ENCODE assay signal across 10 cellular contexts in genomic region chr1:225462429-225462713, GRCh38. TPM values are rescaled to one million over a fixed set of nuclear protein-coding genes. Genes with fewer than 3 reads are reported as not detected.
DNase-seq lines count a peak whose midpoint lies in the region; ATAC-seq and TF ChIP-seq lines count a peak whose summit lies in the region.
"Had no signal": no experiment of that assay in that cellular context is flagged by ENCODE, and none has a peak within 500 bp of the region (broad histone marks: within the 10 kb centered on the region; RNA-seq: fewer than 3 reads in every experiment).

No MANE protein-coding gene starts in this region.

- no peak for TF ChIP-seq POLR2A in heart left ventricle (IDR thresholded peaks at IDR 0.05)

- 39% methylated on average over 5 of the region's 5 CpGs for WGBS in right cardiac atrium
- WGBS in heart left ventricle, 4 donors, result 40 to 57% (median 49%) methylated on average over 5 of the region's 5 CpGs

- ATAC-seq in right cardiac atrium (no peak), heart left ventricle (no peak), left colon (no peak), HG02970 (IDR thresholded peaks at IDR 0.05; ENCODE audit: low FRiP score, unreplicated experiment) (no peak)
- no peak for ATAC-seq in stimulated activated naive CD8-positive, alpha-beta T cell treated with anti-CD3 and anti-CD28 coated beads, Interleukin-15, Interleukin-2, amounts not matched to agents 100 U/mL and 50 U/mL, for 24 hours

- no peak for TF ChIP-seq CTCF in heart left ventricle (IDR thresholded peaks at IDR 0.05)

- intact Hi-C loops in right cardiac atrium (cut with DNase I), result no loop called here
- intact Hi-C loops in heart left ventricle (cut with DNase I), result no loop called here
- intact Hi-C loops in left colon (cut with DNase I, micrococcal nuclease), result no loop called here

- H3K4me1 ChIP-seq in right cardiac atrium (ENCODE audit: control insufficient read depth, insufficient read depth, low read length) (peaks cover 3% of the 10 kb centered on the region), heart left ventricle (peaks cover 0 to 67% (median 20%) of the 10 kb centered on the region in 12 donors)

- no peaks in the 10 kb centered on the region for H3K36me3 ChIP-seq in heart left ventricle
- no peaks in the 10 kb centered on the region for H3K36me3 ChIP-seq in H7 (replicated peaks; ENCODE audit: control insufficient read depth, insufficient read depth, low read length)
- H3K36me3 ChIP-seq: thoracic aorta had no signal

- H3K4me3 ChIP-seq in right cardiac atrium (ENCODE audit: low read length) (no peak overlapping the region), heart left ventricle (no peak overlapping the region), H7 (ENCODE audit: insufficient read depth, low read depth, low read length) (no peak overlapping the region)
- H3K4me3 ChIP-seq: thoracic aorta had no signal

- DNase-seq in right cardiac atrium (peak in 2 of 3 donors; percentile 59 to 60), heart left ventricle (no peak), NCI-H2171 (lab: John Stamatoyannopoulos, UW) (peak; percentile 76), left colon (peak; percentile 23 to 44), H7 (no peak)
- DNase-seq in stimulated activated naive CD8-positive, alpha-beta T cell treated with anti-CD3 and anti-CD28 coated beads, Interleukin-15, Interleukin-2, amounts not matched to agents 100 U/mL and 50 U/mL, for 24 hours, result no peak
- DNase-seq: activated CD4-positive, alpha-beta T cell treated with anti-CD3 and anti-CD28 coated beads for 1 hour; activated T-cell treated with anti-CD3 and anti-CD28 coated beads, Interleukin-2, amount 50 U/mL, for 24 hours had no signal

- H3K27me3 ChIP-seq in right cardiac atrium (ENCODE audit: control insufficient read depth, insufficient read depth), result no peaks in the 10 kb centered on the region
- H3K27me3 ChIP-seq in heart left ventricle, result no peaks in the 10 kb centered on the region
- H3K27me3 ChIP-seq in H7 (ENCODE audit: control insufficient read depth, insufficient read depth, low read length), result no peaks in the 10 kb centered on the region

- no peaks in the 10 kb centered on the region for H3K9me3 ChIP-seq in right cardiac atrium (ENCODE audit: control insufficient read depth, low read length)
- no peaks in the 10 kb centered on the region for H3K9me3 ChIP-seq in heart left ventricle
- H3K9me3 ChIP-seq: thoracic aorta had no signal

- H3K27ac ChIP-seq in right cardiac atrium (ENCODE audit: low read length), result no peak overlapping the region
- peak overlapping the region in 1 of 12 donors; percentile 90 for H3K27ac ChIP-seq in heart left ventricle
- H3K27ac ChIP-seq: thoracic aorta had no signal

RNA-seq across cellular contexts. Expression of gene LBR, which starts 34.5 kb away (rescaled TPM):
- total RNA-seq in right cardiac atrium (10 to 100 TPM; 16.6 to 21.6 (median 19.2) TPM), heart left ventricle (10 to 100 TPM in 4 of 9 donors, 1 to 10 TPM in 5; 6.8 to 37.8 (median 9.7) TPM), left colon (10 to 100 TPM; 85.2 to 88.5 TPM)
- polyA plus RNA-seq in right cardiac atrium (7.8 TPM), heart left ventricle (1 to 10 TPM; 4.3 to 7.5 TPM)
- total RNA-seq in H7 (2014; rRNA removed; shearing (Covaris generic)), result 82.6 and 97.1 TPM in 2 replicates

Comparison
In these comparisons a context has a peak if more than half of its experiments do, and no peak if none do; other contexts are left out.
1. DNase-seq: peak in right cardiac atrium (2 of 3), NCI-H2171 (single experiment) and left colon (2 of 2); none in heart left ventricle (0 of 5), stimulated activated naive CD8-positive, alpha-beta T cell treated with anti-CD3 and anti-CD28 coated beads, Interleukin-15, Interleukin-2, amounts not matched to agents 100 U/mL and 50 U/mL, for 24 hours (single experiment) and H7 (single experiment).